Comparison of ENCODE assay signal across 25 cellular contexts in the genomic region with DNA sequence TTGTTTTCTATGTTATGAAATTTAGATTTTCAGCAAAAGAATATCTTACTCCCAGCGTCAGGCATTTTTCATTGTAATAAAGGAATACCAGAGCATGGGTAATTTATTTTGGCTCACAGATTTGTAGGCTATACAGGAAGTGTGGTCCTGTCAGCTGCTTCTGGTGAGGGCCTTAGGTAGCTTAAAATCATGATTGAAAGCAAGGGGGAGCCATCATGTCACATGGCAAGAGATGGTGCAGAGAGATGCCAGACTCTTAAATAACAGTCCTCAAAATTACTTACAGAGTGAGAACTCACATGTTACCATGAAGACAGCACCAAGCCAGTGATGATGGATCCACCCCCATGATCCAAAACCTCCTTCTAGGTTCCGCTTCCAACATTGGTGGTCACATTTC.
"Had no signal": no experiment of that assay in that cellular context is flagged by ENCODE, and none has a peak within 500 bp of the region (broad histone marks: within the 10 kb centered on the region; RNA-seq: fewer than 3 reads in every experiment).

No MANE protein-coding gene starts in this region.

- H3K27me3 ChIP-seq: right atrium auricular region, thyroid gland, vagina had no signal

- H3K4me2 ChIP-seq: smooth muscle cell had no signal

- H3K27ac ChIP-seq: coronary artery, prostate gland, right atrium auricular region, thyroid gland, vagina had no signal

- H3K4me3 ChIP-seq: coronary artery, lung, mucosa of descending colon, prostate gland, right atrium auricular region, smooth muscle cell, thyroid gland, vagina had no signal

- FAIRE-seq: endometrium, frontal cortex, kidney had no signal

- H3K4me1 ChIP-seq: prostate gland, right atrium auricular region, thyroid gland, vagina had no signal

- ATAC-seq: left lobe of liver; mucosa of descending colon; natural killer cell treated with Interleukin-12 subunit alpha and Interleukin-12 subunit beta and Interleukin-15 and Interleukin-18, amount 100 ng/mL, for 72 hours; sciatic nerve; stimulated activated naive CD8-positive, alpha-beta T cell treated with anti-CD3 and anti-CD28 coated beads, Interleukin-15, amount 100 ng/mL, for 72 hours had no signal

- H3K9me3 ChIP-seq: prostate gland, right atrium auricular region, thyroid gland, vagina had no signal

- DNase-seq: dermis blood vessel endothelial cell; effector memory CD4-positive, alpha-beta T cell; kidney; mucosa of descending colon; naive B cell; nucleus accumbens; stimulated activated CD4-positive, alpha-beta T cell treated with anti-CD3 and anti-CD28 coated beads, Interleukin-12 subunit alpha, Interleukin-12 subunit beta, amount 100 ng/mL, for 4 hours; stimulated activated CD4-positive, alpha-beta T cell treated with anti-CD3 and anti-CD28 coated beads, Interleukin-1b, Interleukin-23, amount 100 ng/mL, for 48 hours; stimulated activated CD4-positive, alpha-beta T cell treated with anti-CD3 and anti-CD28 coated beads, Interleukin-4, amount 100 ng/mL, for 1 hour; stimulated activated CD8-positive, alpha-beta memory T cell treated with anti-CD3 and anti-CD28 coated beads, Interleukin-4, amount 100 ng/mL, for 48 hours; stimulated activated naive CD4-positive, alpha-beta T cell; stimulated activated naive CD8-positive, alpha-beta T cell treated with anti-CD3 and anti-CD28 coated beads, Interleukin-15, amount 100 ng/mL, for 72 hours; thyroid gland; trophoblast cell had no signal

- H3K36me3 ChIP-seq: prostate gland, right atrium auricular region, thyroid gland, vagina had no signal
